ENCODE assay signal across 1 cellular context in the genomic region with DNA sequence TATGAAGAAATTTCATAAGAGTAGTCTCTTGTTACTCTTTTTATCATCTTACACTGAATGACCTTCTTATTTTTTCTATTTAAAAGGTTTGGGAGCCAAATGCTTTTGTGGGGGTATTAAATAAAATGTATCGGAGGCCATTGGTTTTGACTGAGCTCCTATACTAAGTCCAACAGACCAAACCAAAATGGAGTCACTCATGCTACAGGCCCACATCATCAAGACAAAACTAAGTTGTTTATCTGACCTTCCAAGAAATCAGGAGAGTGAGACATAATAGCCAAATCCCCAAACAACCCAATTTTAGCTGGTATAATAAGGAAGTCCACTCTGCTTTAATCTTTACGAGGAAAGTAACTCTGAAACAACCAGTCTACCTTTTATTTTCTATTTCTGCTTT.
TF ChIP-seq lines count a peak whose summit lies in the region.

No MANE protein-coding gene starts in this region.

TF ChIP-seq in K562, 482 proteins besides CTCF, POLR2A, EP300 and RAD21 (continued from another document and continues in another):
- TF ChIP-seq ZNF75A (CRISPR knock-in tag; IDR thresholded peaks at IDR 0.05): no peak
- no peak for TF ChIP-seq CHD4 (IDR thresholded peaks at IDR 0.05; ENCODE audit: insufficient read depth, insufficient replicate concordance, low read depth, low read length, poor library complexity, severe bottlenecking)
- TF ChIP-seq TEAD2 (tag; IDR thresholded peaks at IDR 0.05): peak; percentile 73
- TF ChIP-seq ZNF318 (IDR thresholded peaks at IDR 0.05; ENCODE audit: borderline replicate concordance in 1 of 2, low read depth in 1 of 2): no peak
- TF ChIP-seq SIN3A (IDR thresholded peaks at IDR 0.05; ENCODE audit: borderline replicate concordance in 2 of 2, control insufficient read depth in 1 of 2, low read depth in 2 of 2, low read length in 2 of 2): no peak
- no peak for TF ChIP-seq BCOR (IDR thresholded peaks at IDR 0.05)
- no peak for TF ChIP-seq ZNF431 (CRISPR knock-in tag; IDR thresholded peaks at IDR 0.05)
- no peak for TF ChIP-seq CTBP1 (IDR thresholded peaks at IDR 0.05; ENCODE audit: borderline replicate concordance)
- TF ChIP-seq HDGF (IDR thresholded peaks at IDR 0.05): no peak
- no peak for TF ChIP-seq CHD1 (IDR thresholded peaks at IDR 0.05; ENCODE audit: low read length)
- TF ChIP-seq IFI16 (CRISPR knock-in tag; IDR thresholded peaks at IDR 0.05): peak; percentile 80
- no peak for TF ChIP-seq MGA (IDR thresholded peaks at IDR 0.05)
- no peak for TF ChIP-seq NCOA4 (IDR thresholded peaks at IDR 0.05; ENCODE audit: partially characterized antibody)
- TF ChIP-seq PHB (CRISPR knock-in tag; IDR thresholded peaks at IDR 0.05): no peak
- TF ChIP-seq ZNF445 (CRISPR knock-in tag; IDR thresholded peaks at IDR 0.05; ENCODE audit: low read depth): peak; percentile 84; the same call in 1 of the 2 replicates
- no peak for TF ChIP-seq MAX (CRISPR knock-in tag; IDR thresholded peaks at IDR 0.05)
- no peak for TF ChIP-seq CCAR2 (IDR thresholded peaks at IDR 0.05; ENCODE audit: low read depth, low read length)
- no peak for TF ChIP-seq KDM4B (IDR thresholded peaks at IDR 0.05; ENCODE audit: borderline replicate concordance in 2 of 2, low read depth in 1 of 2)
- peak; percentile 91 for TF ChIP-seq DDX20 (tag; IDR thresholded peaks at IDR 0.05; ENCODE audit: low read depth)
- TF ChIP-seq E2F1 (CRISPR knock-in tag; IDR thresholded peaks at IDR 0.05): no peak
- TF ChIP-seq ADNP (tag; IDR thresholded peaks at IDR 0.05): no peak
- no peak for TF ChIP-seq ZFP30 (CRISPR knock-in tag; IDR thresholded peaks at IDR 0.05; ENCODE audit: borderline replicate concordance)
- TF ChIP-seq GABPB2 (CRISPR knock-in tag; conservative IDR thresholded peaks at IDR 0.05): no peak
- no peak for TF ChIP-seq ZNF316 (IDR thresholded peaks at IDR 0.05)
- TF ChIP-seq DIDO1 (tag; IDR thresholded peaks at IDR 0.05; ENCODE audit: low read depth): no peak
- TF ChIP-seq, protein P1, sequence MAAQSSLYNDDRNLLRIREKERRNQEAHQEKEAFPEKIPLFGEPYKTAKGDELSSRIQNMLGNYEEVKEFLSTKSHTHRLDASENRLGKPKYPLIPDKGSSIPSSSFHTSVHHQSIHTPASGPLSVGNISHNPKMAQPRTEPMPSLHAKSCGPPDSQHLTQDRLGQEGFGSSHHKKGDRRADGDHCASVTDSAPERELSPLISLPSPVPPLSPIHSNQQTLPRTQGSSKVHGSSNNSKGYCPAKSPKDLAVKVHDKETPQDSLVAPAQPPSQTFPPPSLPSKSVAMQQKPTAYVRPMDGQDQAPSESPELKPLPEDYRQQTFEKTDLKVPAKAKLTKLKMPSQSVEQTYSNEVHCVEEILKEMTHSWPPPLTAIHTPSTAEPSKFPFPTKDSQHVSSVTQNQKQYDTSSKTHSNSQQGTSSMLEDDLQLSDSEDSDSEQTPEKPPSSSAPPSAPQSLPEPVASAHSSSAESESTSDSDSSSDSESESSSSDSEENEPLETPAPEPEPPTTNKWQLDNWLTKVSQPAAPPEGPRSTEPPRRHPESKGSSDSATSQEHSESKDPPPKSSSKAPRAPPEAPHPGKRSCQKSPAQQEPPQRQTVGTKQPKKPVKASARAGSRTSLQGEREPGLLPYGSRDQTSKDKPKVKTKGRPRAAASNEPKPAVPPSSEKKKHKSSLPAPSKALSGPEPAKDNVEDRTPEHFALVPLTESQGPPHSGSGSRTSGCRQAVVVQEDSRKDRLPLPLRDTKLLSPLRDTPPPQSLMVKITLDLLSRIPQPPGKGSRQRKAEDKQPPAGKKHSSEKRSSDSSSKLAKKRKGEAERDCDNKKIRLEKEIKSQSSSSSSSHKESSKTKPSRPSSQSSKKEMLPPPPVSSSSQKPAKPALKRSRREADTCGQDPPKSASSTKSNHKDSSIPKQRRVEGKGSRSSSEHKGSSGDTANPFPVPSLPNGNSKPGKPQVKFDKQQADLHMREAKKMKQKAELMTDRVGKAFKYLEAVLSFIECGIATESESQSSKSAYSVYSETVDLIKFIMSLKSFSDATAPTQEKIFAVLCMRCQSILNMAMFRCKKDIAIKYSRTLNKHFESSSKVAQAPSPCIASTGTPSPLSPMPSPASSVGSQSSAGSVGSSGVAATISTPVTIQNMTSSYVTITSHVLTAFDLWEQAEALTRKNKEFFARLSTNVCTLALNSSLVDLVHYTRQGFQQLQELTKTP (IDR thresholded peaks at IDR 0.05; ENCODE audit: low read depth in 1 of 2, partially characterized antibody in 2 of 2): no peak
- TF ChIP-seq FOXK2 (conservative IDR thresholded peaks at IDR 0.05 in 1 of 2, IDR thresholded peaks at IDR 0.05 in 1 of 2; ENCODE audit: low read depth in 2 of 2): no peak
- TF ChIP-seq STAT5B (CRISPR knock-in tag; IDR thresholded peaks at IDR 0.05): peak; percentile 71; the same call in 1 of the 2 replicates
